25 cellular contexts compared by ENCODE assay signal in genomic region chr4:119394826-119395225, GRCh38.
"Had no signal": no experiment of that assay in that cellular context is flagged by ENCODE, and none has a peak within 500 bp of the region (broad histone marks: within the 10 kb centered on the region; RNA-seq: fewer than 3 reads in every experiment).

No MANE protein-coding gene starts in this region.

- H3K4me1 ChIP-seq: ascending aorta, Peyer's patch, SJCRH30 had no signal

- H3K9me3 Mint-ChIP-seq: activated naive CD8-positive, alpha-beta T cell treated with anti-CD3 and anti-CD28 coated beads, Interleukin-2, amount 50 U/mL, for 24 hours; activated T-cell treated with anti-CD3 and anti-CD28 coated beads, Interleukin-2, amount 50 U/mL, for 24 hours; brain; central memory CD8-positive, alpha-beta T cell; T-helper 1 cell treated with Interleukin-12 subunit alpha and Interleukin-12 subunit beta and Interleukin-4 antibody, amounts not matched to agents 30 μg/mL and 1 μg/mL, for 36 hours had no signal

- H3K27me3 Mint-ChIP-seq: activated CD8-positive, alpha-beta memory T cell treated with anti-CD3 and anti-CD28 coated beads, Interleukin-2, amount 10 ng/mL, durations not matched to agents 7 days and 5 days; activated naive CD8-positive, alpha-beta T cell treated with anti-CD3 and anti-CD28 coated beads, Interleukin-2, amount 50 U/mL, for 24 hours; activated T-cell treated with anti-CD3 and anti-CD28 coated beads, Interleukin-2, amount 50 U/mL, for 24 hours; central memory CD8-positive, alpha-beta T cell had no signal

- H3K27ac ChIP-seq: ascending aorta, Peyer's patch, RWPE1, SJCRH30 had no signal

- H3K36me3 ChIP-seq: ascending aorta, Peyer's patch, SJCRH30 had no signal

- ATAC-seq: activated CD8-positive, alpha-beta memory T cell treated with anti-CD3 and anti-CD28 coated beads, Interleukin-2, amount 10 ng/mL, durations not matched to agents 7 days and 5 days; activated naive CD4-positive, alpha-beta T cell treated with anti-CD3 and anti-CD28 coated beads, Interleukin-2, amount 50 U/mL, for 72 hours; activated naive CD8-positive, alpha-beta T cell treated with anti-CD3 and anti-CD28 coated beads, Interleukin-2, amount 50 U/mL, for 24 hours had no signal

- H3K27ac Mint-ChIP-seq: activated CD8-positive, alpha-beta memory T cell treated with anti-CD3 and anti-CD28 coated beads, Interleukin-2, amount 10 ng/mL, durations not matched to agents 7 days and 5 days; activated naive CD4-positive, alpha-beta T cell treated with anti-CD3 and anti-CD28 coated beads, Interleukin-2, amount 50 U/mL, for 72 hours; activated naive CD8-positive, alpha-beta T cell treated with anti-CD3 and anti-CD28 coated beads, Interleukin-2, amount 50 U/mL, for 24 hours; activated T-cell treated with anti-CD3 and anti-CD28 coated beads, Interleukin-2, amount 50 U/mL, for 24 hours; T-helper 1 cell treated with Interleukin-12 subunit alpha and Interleukin-12 subunit beta and Interleukin-4 antibody, amounts not matched to agents 30 μg/mL and 1 μg/mL, for 36 hours had no signal

- DNase-seq: activated CD4-positive, alpha-beta T cell treated with anti-CD3 and anti-CD28 coated beads for 48 hours; activated CD4-positive, alpha-beta T cell treated with anti-CD3 and anti-CD28 coated beads, Interleukin-2, amount 50 U/mL, for 4 hours; activated CD4-positive, CD25-positive, alpha-beta regulatory T cell treated with anti-CD3 and anti-CD28 coated beads, Interleukin-2, amount 50 U/mL, for 72 hours; activated CD8-positive, alpha-beta memory T cell treated with anti-CD3 and anti-CD28 coated beads, Interleukin-2, amount 10 ng/mL, durations not matched to agents 7 days and 5 days; activated effector memory CD4-positive, alpha-beta T cell treated with anti-CD3 and anti-CD28 coated beads, Interleukin-2, amount 50 U/mL, for 16 hours; activated naive CD4-positive, alpha-beta T cell treated with Interleukin-2 at 50 U/mL for 16 hours; activated naive CD8-positive, alpha-beta T cell treated with anti-CD3 and anti-CD28 coated beads, Interleukin-2, amount 50 U/mL, for 24 hours; activated T-cell treated with anti-CD3 and anti-CD28 coated beads, Interleukin-2, amount 50 U/mL, for 24 hours; amniotic stem cell; KG1; NCI-H1092; NCI-H1417; NCI-H1694; NCI-H2029 treated with DMSO at 0.1 percent for 48 hours; NCI-H446; NCI-H524; Peyer's patch; Right ventricle myocardium superior; SJCRH30 had no signal

- H3K27me3 ChIP-seq: ascending aorta, Peyer's patch, SJCRH30 had no signal

- H3K4me3 ChIP-seq: ascending aorta, Peyer's patch, SJCRH30 had no signal

- H3K4me3 Mint-ChIP-seq: activated CD8-positive, alpha-beta memory T cell treated with anti-CD3 and anti-CD28 coated beads, Interleukin-2, amount 10 ng/mL, durations not matched to agents 7 days and 5 days; activated naive CD8-positive, alpha-beta T cell treated with anti-CD3 and anti-CD28 coated beads, Interleukin-2, amount 50 U/mL, for 24 hours; activated T-cell treated with anti-CD3 and anti-CD28 coated beads, Interleukin-2, amount 50 U/mL, for 24 hours; brain; central memory CD8-positive, alpha-beta T cell; T-helper 1 cell treated with Interleukin-12 subunit alpha and Interleukin-12 subunit beta and Interleukin-4 antibody, amounts not matched to agents 30 μg/mL and 1 μg/mL, for 36 hours had no signal

- H3K36me3 Mint-ChIP-seq: activated CD8-positive, alpha-beta memory T cell treated with anti-CD3 and anti-CD28 coated beads, Interleukin-2, amount 10 ng/mL, durations not matched to agents 7 days and 5 days had no signal

- H3K9me3 ChIP-seq: ascending aorta, Peyer's patch, SJCRH30 had no signal

- H3K4me1 Mint-ChIP-seq: activated CD8-positive, alpha-beta memory T cell treated with anti-CD3 and anti-CD28 coated beads, Interleukin-2, amount 10 ng/mL, durations not matched to agents 7 days and 5 days; activated naive CD8-positive, alpha-beta T cell treated with anti-CD3 and anti-CD28 coated beads, Interleukin-2, amount 50 U/mL, for 24 hours; central memory CD8-positive, alpha-beta T cell had no signal
